1 cellular context compared by ENCODE assay signal in genomic region chr13:75587679-75588078, GRCh38.
TF ChIP-seq lines count a peak whose summit lies in the region.

No MANE protein-coding gene starts in this region.

TF ChIP-seq in GM23338, 12 proteins besides CTCF, POLR2A, EP300 and RAD21 (continued from another document):
- TF ChIP-seq, protein P1, sequence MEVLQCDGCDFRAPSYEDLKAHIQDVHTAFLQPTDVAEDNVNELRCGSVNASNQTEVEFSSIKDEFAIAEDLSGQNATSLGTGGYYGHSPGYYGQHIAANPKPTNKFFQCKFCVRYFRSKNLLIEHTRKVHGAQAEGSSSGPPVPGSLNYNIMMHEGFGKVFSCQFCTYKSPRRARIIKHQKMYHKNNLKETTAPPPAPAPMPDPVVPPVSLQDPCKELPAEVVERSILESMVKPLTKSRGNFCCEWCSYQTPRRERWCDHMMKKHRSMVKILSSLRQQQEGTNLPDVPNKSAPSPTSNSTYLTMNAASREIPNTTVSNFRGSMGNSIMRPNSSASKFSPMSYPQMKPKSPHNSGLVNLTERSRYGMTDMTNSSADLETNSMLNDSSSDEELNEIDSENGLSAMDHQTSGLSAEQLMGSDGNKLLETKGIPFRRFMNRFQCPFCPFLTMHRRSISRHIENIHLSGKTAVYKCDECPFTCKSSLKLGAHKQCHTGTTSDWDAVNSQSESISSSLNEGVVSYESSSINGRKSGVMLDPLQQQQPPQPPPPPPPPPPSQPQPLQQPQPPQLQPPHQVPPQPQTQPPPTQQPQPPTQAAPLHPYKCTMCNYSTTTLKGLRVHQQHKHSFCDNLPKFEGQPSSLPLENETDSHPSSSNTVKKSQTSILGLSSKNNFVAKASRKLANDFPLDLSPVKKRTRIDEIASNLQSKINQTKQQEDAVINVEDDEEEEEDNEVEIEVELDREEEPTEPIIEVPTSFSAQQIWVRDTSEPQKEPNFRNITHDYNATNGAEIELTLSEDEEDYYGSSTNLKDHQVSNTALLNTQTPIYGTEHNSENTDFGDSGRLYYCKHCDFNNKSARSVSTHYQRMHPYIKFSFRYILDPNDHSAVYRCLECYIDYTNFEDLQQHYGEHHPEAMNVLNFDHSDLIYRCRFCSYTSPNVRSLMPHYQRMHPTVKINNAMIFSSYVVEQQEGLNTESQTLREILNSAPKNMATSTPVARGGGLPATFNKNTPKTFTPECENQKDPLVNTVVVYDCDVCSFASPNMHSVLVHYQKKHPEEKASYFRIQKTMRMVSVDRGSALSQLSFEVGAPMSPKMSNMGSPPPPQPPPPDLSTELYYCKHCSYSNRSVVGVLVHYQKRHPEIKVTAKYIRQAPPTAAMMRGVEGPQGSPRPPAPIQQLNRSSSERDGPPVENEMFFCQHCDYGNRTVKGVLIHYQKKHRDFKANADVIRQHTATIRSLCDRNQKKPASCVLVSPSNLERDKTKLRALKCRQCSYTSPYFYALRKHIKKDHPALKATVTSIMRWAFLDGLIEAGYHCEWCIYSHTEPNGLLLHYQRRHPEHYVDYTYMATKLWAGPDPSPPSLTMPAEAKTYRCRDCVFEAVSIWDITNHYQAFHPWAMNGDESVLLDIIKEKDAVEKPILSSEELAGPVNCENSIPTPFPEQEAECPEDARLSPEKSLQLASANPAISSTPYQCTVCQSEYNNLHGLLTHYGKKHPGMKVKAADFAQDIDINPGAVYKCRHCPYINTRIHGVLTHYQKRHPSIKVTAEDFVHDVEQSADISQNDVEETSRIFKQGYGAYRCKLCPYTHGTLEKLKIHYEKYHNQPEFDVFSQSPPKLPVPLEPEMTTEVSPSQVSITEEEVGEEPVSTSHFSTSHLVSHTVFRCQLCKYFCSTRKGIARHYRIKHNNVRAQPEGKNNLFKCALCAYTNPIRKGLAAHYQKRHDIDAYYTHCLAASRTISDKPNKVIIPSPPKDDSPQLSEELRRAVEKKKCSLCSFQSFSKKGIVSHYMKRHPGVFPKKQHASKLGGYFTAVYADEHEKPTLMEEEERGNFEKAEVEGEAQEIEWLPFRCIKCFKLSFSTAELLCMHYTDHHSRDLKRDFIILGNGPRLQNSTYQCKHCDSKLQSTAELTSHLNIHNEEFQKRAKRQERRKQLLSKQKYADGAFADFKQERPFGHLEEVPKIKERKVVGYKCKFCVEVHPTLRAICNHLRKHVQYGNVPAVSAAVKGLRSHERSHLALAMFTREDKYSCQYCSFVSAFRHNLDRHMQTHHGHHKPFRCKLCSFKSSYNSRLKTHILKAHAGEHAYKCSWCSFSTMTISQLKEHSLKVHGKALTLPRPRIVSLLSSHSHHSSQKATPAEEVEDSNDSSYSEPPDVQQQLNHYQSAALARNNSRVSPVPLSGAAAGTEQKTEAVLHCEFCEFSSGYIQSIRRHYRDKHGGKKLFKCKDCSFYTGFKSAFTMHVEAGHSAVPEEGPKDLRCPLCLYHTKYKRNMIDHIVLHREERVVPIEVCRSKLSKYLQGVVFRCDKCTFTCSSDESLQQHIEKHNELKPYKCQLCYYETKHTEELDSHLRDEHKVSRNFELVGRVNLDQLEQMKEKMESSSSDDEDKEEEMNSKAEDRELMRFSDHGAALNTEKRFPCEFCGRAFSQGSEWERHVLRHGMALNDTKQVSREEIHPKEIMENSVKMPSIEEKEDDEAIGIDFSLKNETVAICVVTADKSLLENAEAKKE (CRISPR knock-in tag; IDR thresholded peaks at IDR 0.05) = no peak
- TF ChIP-seq ZNF331 (CRISPR knock-in tag; IDR thresholded peaks at IDR 0.05; ENCODE audit: low read depth) (no peak), ZNF114 (CRISPR knock-in tag; IDR thresholded peaks at IDR 0.05) (no peak), REST (IDR thresholded peaks at IDR 0.05; ENCODE audit: unreplicated experiment) (no peak), POLR2AphosphoS5 (IDR thresholded peaks at IDR 0.05; ENCODE audit: low read depth) (no peak)
TF ChIP-seq in GM23338: peak in this region for 0.
